ENCODE assay signal across 22 cellular contexts in the genomic region with DNA sequence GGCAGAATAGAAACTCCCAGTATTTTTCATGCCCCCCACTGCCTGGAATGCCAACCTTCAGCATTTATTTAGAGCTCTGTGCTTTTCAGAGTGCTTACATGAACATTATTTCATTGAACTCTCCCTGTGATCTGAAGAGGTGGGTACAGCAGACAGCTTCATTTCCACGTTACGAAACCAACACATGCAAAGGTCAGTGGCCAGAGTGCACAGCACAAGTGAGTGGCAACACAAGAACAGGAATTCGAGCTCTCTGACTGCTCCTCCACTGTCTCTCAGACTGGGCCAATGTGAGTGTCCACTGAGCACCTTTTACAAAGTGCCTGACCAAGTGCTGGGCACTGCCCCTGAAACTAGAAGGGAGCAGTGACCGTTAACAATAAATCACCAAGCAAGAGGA.
DNase-seq lines count a peak whose midpoint lies in the region; ATAC-seq, FAIRE-seq and TF ChIP-seq lines count a peak whose summit lies in the region.
"Had no signal": no experiment of that assay in that cellular context is flagged by ENCODE, and none has a peak within 500 bp of the region (broad histone marks: within the 10 kb centered on the region; RNA-seq: fewer than 3 reads in every experiment).

No MANE protein-coding gene starts in this region.

- H3K9me3 Mint-ChIP-seq in brain: no peaks in the 10 kb centered on the region
- H3K9me3 Mint-ChIP-seq in neural crest cell: no peaks in the 10 kb centered on the region
- no peaks in the 10 kb centered on the region for H3K9me3 Mint-ChIP-seq in HFFc6
- H3K9me3 Mint-ChIP-seq: CD4-positive, alpha-beta memory T cell had no signal

- peak overlapping the region; percentile 52 to 91 (median 79) for H3K27ac Mint-ChIP-seq in brain
- peak overlapping the region; percentile 44 for H3K27ac Mint-ChIP-seq in neural crest cell (ENCODE audit: unreplicated experiment)
- no peak overlapping the region for H3K27ac Mint-ChIP-seq in HFFc6
- H3K27ac Mint-ChIP-seq: CD4-positive, alpha-beta memory T cell had no signal

- H3K4me1 Mint-ChIP-seq in brain (peaks cover 94% of the 10 kb centered on the region), neural crest cell (peaks cover 74% of the 10 kb centered on the region), HFFc6 (ENCODE audit: low read depth) (peaks cover 37% of the 10 kb centered on the region)
- H3K4me1 Mint-ChIP-seq: CD4-positive, alpha-beta memory T cell had no signal

- peak; percentile 95 for ATAC-seq in left lobe of liver
- no peak for ATAC-seq in GM19023 (IDR thresholded peaks at IDR 0.05; ENCODE audit: unreplicated experiment)
- ATAC-seq: HCT116, Right ventricle myocardium inferior had no signal

- peaks cover 4% of the 10 kb centered on the region for H3K36me3 Mint-ChIP-seq in brain
- peaks cover 10% of the 10 kb centered on the region for H3K36me3 Mint-ChIP-seq in neural crest cell (ENCODE audit: low read depth)
- H3K36me3 Mint-ChIP-seq in HFFc6 (ENCODE audit: low read depth): peaks cover 5% of the 10 kb centered on the region; the same call in 1 of the 2 replicates
- H3K36me3 Mint-ChIP-seq: CD4-positive, alpha-beta memory T cell had no signal

- H3K27me3 Mint-ChIP-seq in brain: peaks cover 4% of the 10 kb centered on the region
- H3K27me3 Mint-ChIP-seq in neural crest cell (ENCODE audit: low read depth): no peaks in the 10 kb centered on the region
- no peaks in the 10 kb centered on the region; the same call in 1 of the 2 replicates for H3K27me3 Mint-ChIP-seq in HFFc6 (ENCODE audit: insufficient read depth)

- no peak for TF ChIP-seq CTCF in brain (conservative IDR thresholded peaks at IDR 0.05)
- no peak for TF ChIP-seq CTCF in neural crest cell (conservative IDR thresholded peaks at IDR 0.05)
- no peak for TF ChIP-seq CTCF in HFFc6 (IDR thresholded peaks at IDR 0.05)

- FAIRE-seq in urothelium cell line (lab: Jason Lieb, UNC): peak; percentile 27
- FAIRE-seq: G401.6 had no signal

- H3K4me3 Mint-ChIP-seq in brain (peak overlapping the region in 4 of 5 experiments; percentile 14 to 80 (median 43)), neural crest cell (peak overlapping the region; percentile 1), HFFc6 (no peak overlapping the region)
- H3K4me3 Mint-ChIP-seq: CD4-positive, alpha-beta memory T cell had no signal

- DNase-seq in left lobe of liver (ENCODE audit: low spot score) (peak; percentile 56), neural crest cell (ENCODE audit: low read depth, low spot score) (no peak), urothelium cell line (ENCODE audit: low spot score) (no peak), HFFc6 (no peak)
- no peak for DNase-seq in activated CD8-positive, alpha-beta memory T cell treated with anti-CD3 and anti-CD28 coated beads, Interleukin-2, amount 50 U/mL, for 48 hours
- DNase-seq: C1 segment of cervical spinal cord; CD4-positive, alpha-beta memory T cell; COR-L47; GOT3; KBM-7; NCI-H1105 treated with DMSO at 0.1 percent for 48 hours; NCI-H146; NCI-H2029; NCI-H446 treated with DMSO at 0.1 percent for 48 hours; NCI-H526; NCI-H82; PC-9 had no signal
